In the genomic region with DNA sequence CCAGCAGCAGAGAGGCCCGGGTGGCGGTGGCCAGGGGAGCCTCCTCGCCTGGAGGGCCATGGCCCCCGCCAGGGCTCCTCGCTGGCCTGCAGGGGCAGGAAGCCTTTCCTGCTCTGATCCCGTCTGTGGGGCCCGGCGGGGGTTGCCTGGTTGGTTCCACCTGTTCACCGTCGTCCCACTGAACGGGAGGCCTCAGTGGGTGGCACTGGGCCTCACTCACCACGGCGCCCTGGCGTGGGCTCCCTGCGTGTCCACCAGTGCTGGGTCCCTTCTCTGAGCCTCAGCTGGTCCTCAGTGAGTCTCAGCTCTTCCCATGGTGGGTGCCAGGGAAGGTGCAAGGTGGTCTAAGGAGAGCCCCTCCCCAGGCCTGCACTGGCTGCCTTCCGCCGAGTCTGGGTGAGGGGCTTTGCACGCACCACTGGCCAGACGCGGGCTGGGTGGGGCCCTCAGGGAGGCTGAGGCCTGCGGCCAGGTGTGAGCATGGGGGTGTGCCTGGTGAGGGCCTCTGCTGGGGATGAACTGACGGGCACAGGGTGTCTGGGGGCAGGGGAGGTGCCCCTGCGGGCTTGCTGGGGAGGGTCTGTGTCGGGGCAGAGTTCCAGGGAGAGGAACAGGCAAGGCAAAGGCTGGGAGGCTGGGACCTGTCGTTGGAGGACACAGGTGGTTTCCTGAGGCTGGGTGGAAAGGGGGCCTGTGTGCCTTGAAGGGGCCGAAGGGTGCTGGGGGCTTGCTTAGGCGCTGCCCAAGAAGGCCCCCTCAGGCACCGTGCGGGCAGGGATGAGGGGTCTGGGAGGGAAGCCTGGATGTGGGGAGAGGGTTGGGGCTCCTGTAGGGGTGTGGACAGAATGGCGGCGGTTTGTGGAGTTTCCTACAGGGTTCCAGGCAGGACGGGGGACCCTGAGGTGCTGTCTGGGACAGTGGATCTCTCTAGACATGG, we compare ENCODE assay signal across 12 cellular contexts.
A peak's percentile ranks its signal among the peaks of the same experiment; 100 is the strongest.
DNase-seq lines count a peak whose midpoint lies in the region; ATAC-seq and TF ChIP-seq lines count a peak whose summit lies in the region.
"Had no signal": no experiment of that assay in that cellular context is flagged by ENCODE, and none has a peak within 500 bp of the region (broad histone marks: within the 10 kb centered on the region; RNA-seq: fewer than 3 reads in every experiment).

No MANE protein-coding gene starts in this region.

- no peak for TF ChIP-seq CTCF in BE2C (IDR thresholded peaks at IDR 0.05; ENCODE audit: low read depth, low read length)
- TF ChIP-seq CTCF in Peyer's patch (IDR thresholded peaks at IDR 0.05): no peak
- no peak for TF ChIP-seq CTCF in endodermal cell (conservative IDR thresholded peaks at IDR 0.05)
- no peak for TF ChIP-seq CTCF in osteocyte (IDR thresholded peaks at IDR 0.05)

- no peaks in the 10 kb centered on the region for H3K27me3 ChIP-seq in BE2C
- H3K27me3 ChIP-seq in Peyer's patch: no peaks in the 10 kb centered on the region
- H3K27me3 ChIP-seq in endodermal cell (ENCODE audit: control insufficient read depth, insufficient read depth, low read length, poor library complexity, severe bottlenecking): no peaks in the 10 kb centered on the region

- H3K9me3 Mint-ChIP-seq in endodermal cell: peaks cover 79% of the 10 kb centered on the region
- peaks cover 32% of the 10 kb centered on the region for H3K9me3 Mint-ChIP-seq in osteocyte (ENCODE audit: unreplicated experiment)

- H3K4me3 Mint-ChIP-seq in endodermal cell: no peak overlapping the region
- H3K4me3 Mint-ChIP-seq in osteocyte (ENCODE audit: unreplicated experiment): no peak overlapping the region

- H3K4me1 ChIP-seq in BE2C (peaks cover 15% of the 10 kb centered on the region), Peyer's patch (no peaks in the 10 kb centered on the region), endodermal cell (ENCODE audit: control insufficient read depth, insufficient read depth, low read length) (no peaks in the 10 kb centered on the region)

- H3K4me3 ChIP-seq in BE2C (ENCODE audit: low read depth, low read length): no peak overlapping the region
- no peak overlapping the region for H3K4me3 ChIP-seq in Peyer's patch
- H3K4me3 ChIP-seq in endodermal cell (ENCODE audit: low read length): no peak overlapping the region
- H3K4me3 ChIP-seq: SK-N-MC had no signal

- H3K9ac ChIP-seq in endodermal cell (ENCODE audit: extremely low read depth, low read length, poor library complexity, severe bottlenecking): no peak overlapping the region

- peak; percentile 8 for DNase-seq in BE2C
- peak in 2 of 3 donors; percentile 33 to 40 for DNase-seq in Peyer's patch
- DNase-seq in endodermal cell: peak; percentile 17
- DNase-seq in osteocyte (ENCODE audit: extremely low spot score, unreplicated experiment): peak; percentile 83
- DNase-seq in AG20443 (ENCODE audit: low spot score): no peak
- no peak for DNase-seq in NCI-H446 (lab: John Stamatoyannopoulos, UW)
- DNase-seq: DMS153, small intestine, substantia nigra had no signal

- H3K9me3 ChIP-seq in BE2C: no peaks in the 10 kb centered on the region
- H3K9me3 ChIP-seq in Peyer's patch: no peaks in the 10 kb centered on the region
- peaks cover 57% of the 10 kb centered on the region for H3K9me3 ChIP-seq in endodermal cell (ENCODE audit: control insufficient read depth, low read length)

- no peaks in the 10 kb centered on the region for H3K36me3 Mint-ChIP-seq in endodermal cell (ENCODE audit: low read depth)
- no peaks in the 10 kb centered on the region for H3K36me3 Mint-ChIP-seq in osteocyte (ENCODE audit: unreplicated experiment)

- H3K27ac Mint-ChIP-seq in endodermal cell (no peak overlapping the region), osteocyte (ENCODE audit: unreplicated experiment) (no peak overlapping the region)

- ATAC-seq in GM19395 (IDR thresholded peaks at IDR 0.05; ENCODE audit: unreplicated experiment) (no peak), GM21529 (IDR thresholded peaks at IDR 0.05; ENCODE audit: unreplicated experiment) (no peak)

- no peak for TF ChIP-seq POLR2A in Peyer's patch (IDR thresholded peaks at IDR 0.05)

- WGBS in endodermal cell (ENCODE audit: insufficient coverage in 1 of 2, insufficient read length in 1 of 2), 2 experiments: 84 to 85% methylated on average over 8 to 31 of the region's 32 CpGs

- H3K36me3 ChIP-seq in BE2C: no peaks in the 10 kb centered on the region
- no peaks in the 10 kb centered on the region for H3K36me3 ChIP-seq in Peyer's patch
- H3K36me3 ChIP-seq in endodermal cell (ENCODE audit: control insufficient read depth, insufficient read depth, low read length): no peaks in the 10 kb centered on the region

- H3K4me1 Mint-ChIP-seq in endodermal cell (no peaks in the 10 kb centered on the region), osteocyte (ENCODE audit: unreplicated experiment) (no peaks in the 10 kb centered on the region)

- H3K27ac ChIP-seq in Peyer's patch (no peak overlapping the region), endodermal cell (ENCODE audit: low read depth, low read length) (no peak overlapping the region)
- H3K27ac ChIP-seq: SK-N-MC had no signal

- no peaks in the 10 kb centered on the region for H3K27me3 Mint-ChIP-seq in endodermal cell (ENCODE audit: insufficient read depth)
- H3K27me3 Mint-ChIP-seq in osteocyte (ENCODE audit: unreplicated experiment): no peaks in the 10 kb centered on the region

Comparison
In these comparisons a context has a peak if more than half of its experiments do, and no peak if none do; other contexts are left out.
1. DNase-seq: peak in BE2C (single experiment), Peyer's patch (2 of 3), endodermal cell (single experiment) and osteocyte (single experiment); none in AG20443 (single experiment) and NCI-H446 (0 of 2).